In the genomic region with DNA sequence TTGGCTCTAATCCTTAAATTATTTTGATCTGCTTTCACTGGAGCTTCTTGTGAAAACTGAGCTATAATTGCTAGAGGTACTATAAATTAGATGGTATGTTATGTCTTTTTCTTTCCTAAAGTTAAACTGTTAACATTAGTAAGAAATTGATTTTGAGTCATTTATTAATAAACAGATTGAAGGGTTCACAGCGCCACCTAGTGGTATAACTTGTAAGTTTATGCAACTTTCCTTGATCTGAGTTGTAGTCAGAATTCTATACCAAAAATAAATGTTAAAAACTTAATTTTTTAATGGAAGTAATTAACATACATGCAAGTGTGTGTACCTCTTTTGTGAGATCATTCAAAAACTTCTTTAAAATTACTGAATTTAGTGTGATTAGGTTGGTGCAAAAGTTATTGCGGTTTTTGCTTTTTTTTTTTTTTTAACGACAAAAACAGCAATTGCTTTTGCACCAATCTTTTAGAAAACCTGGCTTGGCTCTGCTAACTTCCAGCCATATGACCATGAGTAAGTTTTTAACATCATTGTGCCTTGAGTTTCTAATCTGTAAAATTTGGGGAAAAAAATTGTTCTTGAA, we compare ENCODE assay signal across 8 cellular contexts.
DNase-seq lines count a peak whose midpoint lies in the region; ATAC-seq and TF ChIP-seq lines count a peak whose summit lies in the region.

No MANE protein-coding gene starts in this region.

- no peak for ATAC-seq in CD4-positive, CD25-positive, alpha-beta regulatory T cell (ENCODE audit: low read depth in 2 of 2)
- ATAC-seq in naive thymus-derived CD4-positive, alpha-beta T cell: no peak
- no peak for ATAC-seq in HG03108 (IDR thresholded peaks at IDR 0.05; ENCODE audit: unreplicated experiment)
- ATAC-seq in HG02763 (IDR thresholded peaks at IDR 0.05; ENCODE audit: unreplicated experiment): no peak
- ATAC-seq in HG03439 (IDR thresholded peaks at IDR 0.05; ENCODE audit: unreplicated experiment): no peak

- intact Hi-C loops in naive thymus-derived CD4-positive, alpha-beta T cell (cut with micrococcal nuclease): loop anchor here in 1 of 2 donors (2.0 to 5.0 kb wide), 2 partner anchors 23 to 784 kb away; no protein-coding TSS in a partner anchor

- H3K4me1 ChIP-seq in CD4-positive, CD25-positive, alpha-beta regulatory T cell (ENCODE audit: control insufficient read depth, insufficient read depth, low read length, poor library complexity, severe bottlenecking): no peaks in the 10 kb centered on the region
- no peaks in the 10 kb centered on the region for H3K4me1 ChIP-seq in naive thymus-derived CD4-positive, alpha-beta T cell (ENCODE audit: control insufficient read depth in 2 of 2, insufficient read depth in 2 of 2, low read length in 2 of 2)

- no peaks in the 10 kb centered on the region for H3K36me3 Mint-ChIP-seq in CD4-positive, CD25-positive, alpha-beta regulatory T cell
- no peaks in the 10 kb centered on the region for H3K36me3 Mint-ChIP-seq in naive thymus-derived CD4-positive, alpha-beta T cell

- no peaks in the 10 kb centered on the region for H3K27me3 ChIP-seq in CD4-positive, CD25-positive, alpha-beta regulatory T cell (ENCODE audit: control insufficient read depth, insufficient read depth, low read length)
- H3K27me3 ChIP-seq in naive thymus-derived CD4-positive, alpha-beta T cell (ENCODE audit: control insufficient read depth in 2 of 2, insufficient read depth in 2 of 2, low read length in 2 of 2): no peaks in the 10 kb centered on the region

- H3K27me3 Mint-ChIP-seq in CD4-positive, CD25-positive, alpha-beta regulatory T cell: peaks cover 20% of the 10 kb centered on the region
- H3K27me3 Mint-ChIP-seq in naive thymus-derived CD4-positive, alpha-beta T cell: peaks cover 8 to 18% (median 16%) of the 10 kb centered on the region in 5 donors

- TF ChIP-seq CTCF in GM12874 (IDR thresholded peaks at IDR 0.05; ENCODE audit: insufficient read depth, low read depth, low read length) (peak; percentile 28; the same call in 1 of the 2 replicates), coronary artery (IDR thresholded peaks at IDR 0.05) (peak; percentile 42)

- no peaks in the 10 kb centered on the region for H3K9me3 Mint-ChIP-seq in CD4-positive, CD25-positive, alpha-beta regulatory T cell
- H3K9me3 Mint-ChIP-seq in naive thymus-derived CD4-positive, alpha-beta T cell: no peaks in the 10 kb centered on the region

- no peak overlapping the region for H3K4me3 ChIP-seq in CD4-positive, CD25-positive, alpha-beta regulatory T cell (ENCODE audit: low read depth, low read length)
- no peak overlapping the region for H3K4me3 ChIP-seq in coronary artery
- H3K4me3 ChIP-seq in naive thymus-derived CD4-positive, alpha-beta T cell (ENCODE audit: low read length): no peak overlapping the region

- CTCF ChIA-PET in naive thymus-derived CD4-positive, alpha-beta T cell (lab: Charles Lee): interaction anchor here (1.1 kb wide), 1 partner anchor 18 kb away, joined by 4 read pairs; no protein-coding TSS in a partner anchor

- no peak overlapping the region for H3K4me3 Mint-ChIP-seq in CD4-positive, CD25-positive, alpha-beta regulatory T cell
- no peak overlapping the region for H3K4me3 Mint-ChIP-seq in naive thymus-derived CD4-positive, alpha-beta T cell

- no peaks in the 10 kb centered on the region for H3K36me3 ChIP-seq in CD4-positive, CD25-positive, alpha-beta regulatory T cell (ENCODE audit: control insufficient read depth, insufficient read depth, low read length)
- H3K36me3 ChIP-seq in naive thymus-derived CD4-positive, alpha-beta T cell (ENCODE audit: control insufficient read depth in 2 of 3, insufficient read depth in 3 of 3, low read length in 3 of 3): no peaks in the 10 kb centered on the region

- no peak overlapping the region for H3K27ac ChIP-seq in CD4-positive, CD25-positive, alpha-beta regulatory T cell (ENCODE audit: insufficient read depth, low read length, poor library complexity, severe bottlenecking)
- no peak overlapping the region for H3K27ac ChIP-seq in coronary artery
- H3K27ac ChIP-seq in naive thymus-derived CD4-positive, alpha-beta T cell (ENCODE audit: low read depth, low read length): no peak overlapping the region

- no peaks in the 10 kb centered on the region for H3K9me3 ChIP-seq in CD4-positive, CD25-positive, alpha-beta regulatory T cell (ENCODE audit: control insufficient read depth in 2 of 2, low read length in 2 of 2)
- H3K9me3 ChIP-seq in naive thymus-derived CD4-positive, alpha-beta T cell (ENCODE audit: control insufficient read depth in 2 of 3, low read length in 3 of 3): no peaks in the 10 kb centered on the region

- POLR2A ChIA-PET in naive thymus-derived CD4-positive, alpha-beta T cell (lab: Charles Lee): no interaction called here

- H3K4me1 Mint-ChIP-seq in CD4-positive, CD25-positive, alpha-beta regulatory T cell: no peaks in the 10 kb centered on the region
- no peaks in the 10 kb centered on the region for H3K4me1 Mint-ChIP-seq in naive thymus-derived CD4-positive, alpha-beta T cell

- peak in 2 of 3 donors; percentile 24 to 47 for DNase-seq in CD4-positive, CD25-positive, alpha-beta regulatory T cell
- DNase-seq in NCI-H510A treated with DMSO at 0.1 percent for 48 hours (lab: John Stamatoyannopoulos, UW): peak; percentile 77
- DNase-seq in coronary artery (ENCODE audit: low spot score): no peak
- DNase-seq in naive thymus-derived CD4-positive, alpha-beta T cell: peak in 5 of 9 donors; percentile 5 to 29 (median 15)

- H3K27ac Mint-ChIP-seq in CD4-positive, CD25-positive, alpha-beta regulatory T cell: no peak overlapping the region
- H3K27ac Mint-ChIP-seq in naive thymus-derived CD4-positive, alpha-beta T cell: no peak overlapping the region
